In genomic region chr3:127770671-127771370, GRCh38 we compare ENCODE assay signal across 13 cellular contexts. TPM values are rescaled to one million over a fixed set of nuclear protein-coding genes. Genes with fewer than 3 reads are reported as not detected.
A peak's percentile ranks its signal among the peaks of the same experiment; 100 is the strongest.
DNase-seq lines count a peak whose midpoint lies in the region; TF ChIP-seq lines count a peak whose summit lies in the region.
"Had no signal": no experiment of that assay in that cellular context is flagged by ENCODE, and none has a peak within 500 bp of the region (broad histone marks: within the 10 kb centered on the region; RNA-seq: fewer than 3 reads in every experiment).

No MANE protein-coding gene starts in this region.

- H3K79me2 ChIP-seq in Loucy (ENCODE audit: insufficient read depth, low read length), result peaks cover 99% of the 10 kb centered on the region

- H2BK120ac ChIP-seq in mesenchymal stem cell (ENCODE audit: low read depth, low read length), result no peak overlapping the region

- peak overlapping the region in 1 of 2 experiments; percentile 57 for H3K4ac ChIP-seq in mesenchymal stem cell (ENCODE audit: low read depth in 1 of 2, low read length in 2 of 2)

- H3K4me1 ChIP-seq in BLaER1 (peaks cover 45% of the 10 kb centered on the region), Loucy (ENCODE audit: insufficient read depth, low read length, poor library complexity, severe bottlenecking) (peaks cover 64% of the 10 kb centered on the region), mesenchymal stem cell (ENCODE audit: control insufficient read depth, insufficient read depth, low read depth, low read length) (peaks cover 36% of the 10 kb centered on the region), BE2C (peaks cover 13% of the 10 kb centered on the region)

- intact Hi-C loops in head of caudate nucleus (cut with DNase I), result no loop called here

- H3K4me3 ChIP-seq in BLaER1, result no peak overlapping the region
- H3K4me3 ChIP-seq in Loucy (ENCODE audit: low read length, poor library complexity, severe bottlenecking), result no peak overlapping the region
- H3K4me3 ChIP-seq in mesenchymal stem cell (ENCODE audit: insufficient read depth in 1 of 2, low read depth in 1 of 2, low read length in 2 of 2), result no peak overlapping the region
- H3K4me3 ChIP-seq in BE2C (ENCODE audit: low read depth, low read length), result no peak overlapping the region

- H3K9me3 ChIP-seq in BLaER1, result peaks cover 28% of the 10 kb centered on the region
- H3K9me3 ChIP-seq in Loucy (ENCODE audit: insufficient read depth, low read depth, low read length), result peaks cover 8% of the 10 kb centered on the region; the same call in 1 of the 2 replicates
- H3K9me3 ChIP-seq in mesenchymal stem cell (ENCODE audit: control insufficient read depth, low read length), result peaks cover 4% of the 10 kb centered on the region
- H3K9me3 ChIP-seq in BE2C, result no peaks in the 10 kb centered on the region

- H3K4me2 ChIP-seq in BLaER1, result peak overlapping the region; percentile 10; the same call in 1 of the 2 replicates
- H3K4me2 ChIP-seq in Loucy (ENCODE audit: low read depth, low read length, poor library complexity, severe bottlenecking), result no peak overlapping the region
- no peak overlapping the region for H3K4me2 ChIP-seq in mesenchymal stem cell (ENCODE audit: low read length, poor library complexity, severe bottlenecking)

- H2BK5ac ChIP-seq in mesenchymal stem cell (ENCODE audit: low read depth, low read length, poor library complexity, severe bottlenecking), result no peak overlapping the region

- no peak for TF ChIP-seq CTCF in Loucy (conservative IDR thresholded peaks at IDR 0.05; ENCODE audit: low read length)
- TF ChIP-seq CTCF in BE2C (IDR thresholded peaks at IDR 0.05; ENCODE audit: low read depth, low read length), result no peak

- no peaks in the 10 kb centered on the region for H4K20me1 ChIP-seq in BLaER1
- H4K20me1 ChIP-seq in Loucy (ENCODE audit: insufficient read depth, low read length, poor library complexity, severe bottlenecking), result no peaks in the 10 kb centered on the region

- no peak overlapping the region for H2BK15ac ChIP-seq in mesenchymal stem cell (ENCODE audit: low read depth, poor library complexity, severe bottlenecking)

- H3K36me3 ChIP-seq in BLaER1, result no peaks in the 10 kb centered on the region
- H3K36me3 ChIP-seq in Loucy (ENCODE audit: insufficient read depth, low read length), result peaks cover 38% of the 10 kb centered on the region; the same call in 1 of the 2 replicates
- H3K36me3 ChIP-seq in mesenchymal stem cell (ENCODE audit: control insufficient read depth in 1 of 2, insufficient read depth in 2 of 2, low read depth in 1 of 2, low read length in 2 of 2), result peaks cover 2 to 13% of the 10 kb centered on the region in 2 experiments
- H3K36me3 ChIP-seq in BE2C, result no peaks in the 10 kb centered on the region

- no peak overlapping the region for H2AFZ ChIP-seq in Loucy (ENCODE audit: low read length)
- no peak overlapping the region for H2AFZ ChIP-seq in mesenchymal stem cell (ENCODE audit: low read depth, low read length)

- 89% methylated on average over 7 of the region's 7 CpGs for WGBS in mesenchymal stem cell

- no peaks in the 10 kb centered on the region for H3F3A ChIP-seq in Loucy (ENCODE audit: low read depth)

- H4K91ac ChIP-seq in mesenchymal stem cell (ENCODE audit: low read length), result peak overlapping the region; percentile 64

- H4K8ac ChIP-seq in mesenchymal stem cell (ENCODE audit: low read length), result no peak overlapping the region

- no peak overlapping the region for H3K9ac ChIP-seq in BLaER1
- peak overlapping the region; percentile 31 for H3K9ac ChIP-seq in Loucy (ENCODE audit: low read depth, low read length, poor library complexity, severe bottlenecking)
- no peak overlapping the region for H3K9ac ChIP-seq in mesenchymal stem cell (ENCODE audit: low read length)

- peak overlapping the region; percentile 33 for H2AK5ac ChIP-seq in mesenchymal stem cell (ENCODE audit: low read length, severe bottlenecking)

- H3K9me2 ChIP-seq in Loucy (replicated peaks; ENCODE audit: low read depth, low read length), result no peaks in the 10 kb centered on the region

- no peak overlapping the region for H3K27ac ChIP-seq in BLaER1
- no peak overlapping the region for H3K27ac ChIP-seq in mesenchymal stem cell (ENCODE audit: low read length, poor library complexity, severe bottlenecking)

- peaks cover 9% of the 10 kb centered on the region for H3K79me1 ChIP-seq in mesenchymal stem cell (replicated peaks; ENCODE audit: low read length, poor library complexity, severe bottlenecking)

- H2BK12ac ChIP-seq in mesenchymal stem cell (ENCODE audit: low read length in 2 of 2), result no peak overlapping the region

- H3K23ac ChIP-seq in mesenchymal stem cell (ENCODE audit: low read length in 2 of 2), result no peak overlapping the region

- no peaks in the 10 kb centered on the region for H3K27me3 ChIP-seq in BLaER1
- H3K27me3 ChIP-seq in Loucy (ENCODE audit: insufficient read depth, low read length, poor library complexity, severe bottlenecking), result no peaks in the 10 kb centered on the region
- no peaks in the 10 kb centered on the region for H3K27me3 ChIP-seq in mesenchymal stem cell (ENCODE audit: control insufficient read depth in 1 of 2, insufficient read depth in 1 of 2, low read length in 2 of 2)
- no peaks in the 10 kb centered on the region for H3K27me3 ChIP-seq in BE2C

- DNase-seq in SIG-M5 treated with dmso at 0.1 percent for 504 hours (lab: John Stamatoyannopoulos, UW; ENCODE audit: unreplicated experiment) (peak; percentile 95), mesenchymal stem cell (peak; percentile 41), head of caudate nucleus (no peak), OCI-M2 (lab: John Stamatoyannopoulos, UW; ENCODE audit: unreplicated experiment) (no peak), BE2C (no peak)
- no peak for DNase-seq in activated CD4-positive, alpha-beta T cell treated with anti-CD3 and anti-CD28 coated beads, Interleukin-2, amount 50 U/mL, for 4 hours
- DNase-seq: activated CD4-positive, alpha-beta T cell treated with anti-CD3 and anti-CD28 coated beads, Interleukin-2, amount 50 U/mL, for 1 hour; DMS53; endodermal cell; NCI-H1048; T-helper 9 cell had no signal

- H3K18ac ChIP-seq in mesenchymal stem cell (ENCODE audit: low read depth in 1 of 2, low read length in 2 of 2), result peak overlapping the region in 1 of 2 experiments; percentile 35

- no peak overlapping the region for H3K14ac ChIP-seq in mesenchymal stem cell (ENCODE audit: low read length in 2 of 2)

RNA-seq across cellular contexts. Expression of gene MGLL, which starts 51.5 kb away (rescaled TPM):
- 81.2 TPM for polyA plus RNA-seq in mesenchymal stem cell (2013, experiment 1 of 2)
- polyA plus RNA-seq in mesenchymal stem cell (2013, experiment 2 of 2), result 81.4 TPM
- polyA plus RNA-seq in BE2C (2012; ENCODE audit: insufficient read depth, insufficient read length, low read depth), result 2.9 TPM

Comparison
In these comparisons a context has a peak if more than half of its experiments do, and no peak if none do; other contexts are left out.
1. DNase-seq: peak in SIG-M5 treated with dmso at 0.1 percent for 504 hours (single experiment) and mesenchymal stem cell (single experiment); none in head of caudate nucleus (0 of 42), OCI-M2 (single experiment), activated CD4-positive, alpha-beta T cell treated with anti-CD3 and anti-CD28 coated beads, Interleukin-2, amount 50 U/mL, for 4 hours (0 of 2) and BE2C (single experiment).